In genomic region chr1:150259758-150260669, GRCh38 we compare ENCODE assay signal across 8 cellular contexts. TPM values are rescaled to one million over a fixed set of nuclear protein-coding genes. Genes with fewer than 3 reads are reported as not detected.
DNase-seq lines count a peak whose midpoint lies in the region; ATAC-seq and TF ChIP-seq lines count a peak whose summit lies in the region.

No MANE protein-coding gene starts in this region.

- no peaks in the 10 kb centered on the region for H3K9me3 Mint-ChIP-seq in WTC11
- no peaks in the 10 kb centered on the region for H3K9me3 Mint-ChIP-seq in activated T-helper 2 cell treated with anti-CD3 and anti-CD28 coated beads, Interferon-gamma antibody, Interleukin-2, Interleukin-4, amounts not matched to agents 10 μg/mL and 5 μg/mL and 100 μg/mL, durations not matched to agents 14 hours and 24 hours and 36 hours

- H3K4me3 Mint-ChIP-seq in WTC11, result peak overlapping the region; percentile 83
- no peak overlapping the region for H3K4me3 Mint-ChIP-seq in activated T-helper 2 cell treated with anti-CD3 and anti-CD28 coated beads, Interferon-gamma antibody, Interleukin-2, Interleukin-4, amounts not matched to agents 10 μg/mL and 5 μg/mL and 100 μg/mL, durations not matched to agents 14 hours and 24 hours and 36 hours (ENCODE audit: low read depth)

- TF ChIP-seq CTCF in WTC11 (IDR thresholded peaks at IDR 0.05), result no peak

- POLR2A ChIA-PET in WTC11 (lab: Charles Lee), result interaction anchor here (0.7 to 1.6 kb wide), 4 partner anchors 9 to 104 kb away, joined by 3 to 10 read pairs (median 4); partner anchors contain the start of genes APH1A, C1orf54 and RPRD2

- H3K27ac Mint-ChIP-seq in WTC11, result peak overlapping the region; percentile 95
- H3K27ac Mint-ChIP-seq in activated T-helper 2 cell treated with anti-CD3 and anti-CD28 coated beads, Interferon-gamma antibody, Interleukin-2, Interleukin-4, amounts not matched to agents 10 μg/mL and 5 μg/mL and 100 μg/mL, durations not matched to agents 14 hours and 24 hours and 36 hours, result no peak overlapping the region

- H3K4me1 Mint-ChIP-seq in WTC11, result peaks cover 44% of the 10 kb centered on the region
- peaks cover 8% of the 10 kb centered on the region for H3K4me1 Mint-ChIP-seq in activated T-helper 2 cell treated with anti-CD3 and anti-CD28 coated beads, Interferon-gamma antibody, Interleukin-2, Interleukin-4, amounts not matched to agents 10 μg/mL and 5 μg/mL and 100 μg/mL, durations not matched to agents 14 hours and 24 hours and 36 hours (ENCODE audit: low read depth)

- peak; percentile 49 for DNase-seq in M059J (ENCODE audit: low read depth)
- peak; percentile 79 for DNase-seq in WTC11 (ENCODE audit: low spot score)
- DNase-seq in iPS-NIHi11 (ENCODE audit: low spot score), result peak; percentile 79
- peak in 3 of 49 donors; percentile 2 to 43 (median 6) for DNase-seq in substantia nigra (lab: John Stamatoyannopoulos, UW)
- no peak for DNase-seq in HCEC 1CT
- DNase-seq in activated T-helper 2 cell treated with anti-CD3 and anti-CD28 coated beads, Interferon-gamma antibody, Interleukin-2, Interleukin-4, amounts not matched to agents 10 μg/mL and 5 μg/mL and 100 μg/mL, durations not matched to agents 14 hours and 24 hours and 36 hours (ENCODE audit: low spot score), result no peak
- no peak for DNase-seq in epidermal melanocyte (ENCODE audit: insufficient read length, low spot score)

- peak overlapping the region; percentile 98 for H3K27ac ChIP-seq in substantia nigra (ENCODE audit: low read depth, low read length, poor library complexity, severe bottlenecking)

- CTCF ChIA-PET in WTC11 (lab: Charles Lee), result interaction anchor here (1.0 to 1.9 kb wide), 3 partner anchors 9 to 21 kb away, joined by 4 to 17 read pairs (median 12); partner anchors contain the start of genes APH1A and C1orf54

- H3K27me3 Mint-ChIP-seq in WTC11 (ENCODE audit: low read depth), result no peaks in the 10 kb centered on the region
- H3K27me3 Mint-ChIP-seq in activated T-helper 2 cell treated with anti-CD3 and anti-CD28 coated beads, Interferon-gamma antibody, Interleukin-2, Interleukin-4, amounts not matched to agents 10 μg/mL and 5 μg/mL and 100 μg/mL, durations not matched to agents 14 hours and 24 hours and 36 hours (ENCODE audit: low read depth), result peaks cover 38% of the 10 kb centered on the region

- peaks cover 28% of the 10 kb centered on the region for H3K36me3 Mint-ChIP-seq in WTC11
- H3K36me3 Mint-ChIP-seq in activated T-helper 2 cell treated with anti-CD3 and anti-CD28 coated beads, Interferon-gamma antibody, Interleukin-2, Interleukin-4, amounts not matched to agents 10 μg/mL and 5 μg/mL and 100 μg/mL, durations not matched to agents 14 hours and 24 hours and 36 hours (ENCODE audit: low read depth), result peaks cover 6% of the 10 kb centered on the region

- ATAC-seq in WTC11 (peak; percentile 83), GM21526 (IDR thresholded peaks at IDR 0.05; ENCODE audit: low FRiP score, unreplicated experiment) (no peak)

- intact Hi-C loops in activated T-helper 2 cell treated with anti-CD3 and anti-CD28 coated beads, Interferon-gamma antibody, Interleukin-2, Interleukin-4, amounts not matched to agents 10 μg/mL and 5 μg/mL and 100 μg/mL, durations not matched to agents 14 hours and 24 hours and 36 hours (cut with micrococcal nuclease), result loop anchor here (5.0 kb wide), 1 partner anchor 272 kb away; no protein-coding TSS in a partner anchor

TF ChIP-seq in WTC11, 78 proteins besides CTCF, POLR2A, EP300 and RAD21 (continues in another document):
- TF ChIP-seq TCF7 (CRISPR knock-in tag; IDR thresholded peaks at IDR 0.05; ENCODE audit: low read depth) (no peak), TEAD1 (CRISPR knock-in tag; IDR thresholded peaks at IDR 0.05) (0 out of 2 replicates have a peak, but pooled peaks have one; percentile 32), NR3C1 (CRISPR knock-in tag; conservative IDR thresholded peaks at IDR 0.05; ENCODE audit: low read depth) (no peak), FOXK1 (CRISPR knock-in tag; IDR thresholded peaks at IDR 0.05) (peak; percentile 34; the same call in 1 of the 2 replicates), ZNF423 (CRISPR knock-in tag; IDR thresholded peaks at IDR 0.05) (no peak), NFE2L1 (CRISPR knock-in tag; IDR thresholded peaks at IDR 0.05) (no peak), PRRX2 (CRISPR knock-in tag; IDR thresholded peaks at IDR 0.05) (no peak), CREM (CRISPR knock-in tag; IDR thresholded peaks at IDR 0.05) (no peak), ZNF317 (CRISPR knock-in tag; IDR thresholded peaks at IDR 0.05; ENCODE audit: borderline replicate concordance, low read depth) (no peak), NR2C2 (CRISPR knock-in tag; IDR thresholded peaks at IDR 0.05) (no peak)
- TF ChIP-seq, protein P1, sequence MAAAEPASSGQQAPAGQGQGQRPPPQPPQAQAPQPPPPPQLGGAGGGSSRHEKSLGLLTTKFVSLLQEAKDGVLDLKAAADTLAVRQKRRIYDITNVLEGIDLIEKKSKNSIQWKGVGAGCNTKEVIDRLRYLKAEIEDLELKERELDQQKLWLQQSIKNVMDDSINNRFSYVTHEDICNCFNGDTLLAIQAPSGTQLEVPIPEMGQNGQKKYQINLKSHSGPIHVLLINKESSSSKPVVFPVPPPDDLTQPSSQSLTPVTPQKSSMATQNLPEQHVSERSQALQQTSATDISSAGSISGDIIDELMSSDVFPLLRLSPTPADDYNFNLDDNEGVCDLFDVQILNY (CRISPR knock-in tag; IDR thresholded peaks at IDR 0.05), result no peak
- TF ChIP-seq, protein P2, sequence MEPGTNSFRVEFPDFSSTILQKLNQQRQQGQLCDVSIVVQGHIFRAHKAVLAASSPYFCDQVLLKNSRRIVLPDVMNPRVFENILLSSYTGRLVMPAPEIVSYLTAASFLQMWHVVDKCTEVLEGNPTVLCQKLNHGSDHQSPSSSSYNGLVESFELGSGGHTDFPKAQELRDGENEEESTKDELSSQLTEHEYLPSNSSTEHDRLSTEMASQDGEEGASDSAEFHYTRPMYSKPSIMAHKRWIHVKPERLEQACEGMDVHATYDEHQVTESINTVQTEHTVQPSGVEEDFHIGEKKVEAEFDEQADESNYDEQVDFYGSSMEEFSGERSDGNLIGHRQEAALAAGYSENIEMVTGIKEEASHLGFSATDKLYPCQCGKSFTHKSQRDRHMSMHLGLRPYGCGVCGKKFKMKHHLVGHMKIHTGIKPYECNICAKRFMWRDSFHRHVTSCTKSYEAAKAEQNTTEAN (CRISPR knock-in tag; IDR thresholded peaks at IDR 0.05), result 0 out of 2 replicates have a peak, but pooled peaks have one; percentile 13
- TF ChIP-seq, protein P3, sequence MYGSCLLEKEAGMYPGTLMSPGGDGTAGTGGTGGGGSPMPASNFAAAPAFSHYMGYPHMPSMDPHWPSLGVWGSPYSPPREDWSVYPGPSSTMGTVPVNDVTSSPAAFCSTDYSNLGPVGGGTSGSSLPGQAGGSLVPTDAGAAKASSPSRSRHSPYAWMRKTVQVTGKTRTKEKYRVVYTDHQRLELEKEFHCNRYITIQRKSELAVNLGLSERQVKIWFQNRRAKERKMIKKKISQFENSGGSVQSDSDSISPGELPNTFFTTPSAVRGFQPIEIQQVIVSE (CRISPR knock-in tag; IDR thresholded peaks at IDR 0.05; ENCODE audit: borderline replicate concordance), result no peak
- TF ChIP-seq, protein P4, sequence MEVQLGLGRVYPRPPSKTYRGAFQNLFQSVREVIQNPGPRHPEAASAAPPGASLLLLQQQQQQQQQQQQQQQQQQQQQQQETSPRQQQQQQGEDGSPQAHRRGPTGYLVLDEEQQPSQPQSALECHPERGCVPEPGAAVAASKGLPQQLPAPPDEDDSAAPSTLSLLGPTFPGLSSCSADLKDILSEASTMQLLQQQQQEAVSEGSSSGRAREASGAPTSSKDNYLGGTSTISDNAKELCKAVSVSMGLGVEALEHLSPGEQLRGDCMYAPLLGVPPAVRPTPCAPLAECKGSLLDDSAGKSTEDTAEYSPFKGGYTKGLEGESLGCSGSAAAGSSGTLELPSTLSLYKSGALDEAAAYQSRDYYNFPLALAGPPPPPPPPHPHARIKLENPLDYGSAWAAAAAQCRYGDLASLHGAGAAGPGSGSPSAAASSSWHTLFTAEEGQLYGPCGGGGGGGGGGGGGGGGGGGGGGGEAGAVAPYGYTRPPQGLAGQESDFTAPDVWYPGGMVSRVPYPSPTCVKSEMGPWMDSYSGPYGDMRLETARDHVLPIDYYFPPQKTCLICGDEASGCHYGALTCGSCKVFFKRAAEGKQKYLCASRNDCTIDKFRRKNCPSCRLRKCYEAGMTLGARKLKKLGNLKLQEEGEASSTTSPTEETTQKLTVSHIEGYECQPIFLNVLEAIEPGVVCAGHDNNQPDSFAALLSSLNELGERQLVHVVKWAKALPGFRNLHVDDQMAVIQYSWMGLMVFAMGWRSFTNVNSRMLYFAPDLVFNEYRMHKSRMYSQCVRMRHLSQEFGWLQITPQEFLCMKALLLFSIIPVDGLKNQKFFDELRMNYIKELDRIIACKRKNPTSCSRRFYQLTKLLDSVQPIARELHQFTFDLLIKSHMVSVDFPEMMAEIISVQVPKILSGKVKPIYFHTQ (CRISPR knock-in tag; IDR thresholded peaks at IDR 0.05), result no peak

RNA-seq across cellular contexts. Expression of gene CA14, which starts 2.4 kb away (rescaled TPM):
- not detected in 2 replicates for total RNA-seq in M059J (2014; rRNA removed; shearing (Covaris generic))
- 35.3 to 46.9 TPM (median 45.0 TPM) in 3 replicates for total RNA-seq in WTC11 (2021)
- not detected in 2 replicates for total RNA-seq in activated T-helper 2 cell treated with anti-CD3 and anti-CD28 coated beads, Interferon-gamma antibody, Interleukin-2, Interleukin-4, amounts not matched to agents 10 μg/mL and 5 μg/mL and 100 μg/mL, durations not matched to agents 14 hours and 24 hours and 36 hours

RNA-seq across cellular contexts. Expression of gene APH1A, which starts 8.8 kb away (rescaled TPM):
- 153 and 163 TPM in 2 replicates for total RNA-seq in M059J (2014; rRNA removed; shearing (Covaris generic))
- total RNA-seq in WTC11 (2021), result 110 to 120 TPM (median 113 TPM) in 3 replicates
- 103 and 105 TPM in 2 replicates for total RNA-seq in activated T-helper 2 cell treated with anti-CD3 and anti-CD28 coated beads, Interferon-gamma antibody, Interleukin-2, Interleukin-4, amounts not matched to agents 10 μg/mL and 5 μg/mL and 100 μg/mL, durations not matched to agents 14 hours and 24 hours and 36 hours

RNA-seq across cellular contexts. Expression of gene C1orf54, which starts 12.6 kb away (rescaled TPM):
- total RNA-seq in M059J (2014; rRNA removed; shearing (Covaris generic)), result 1.0 and 4.3 TPM in 2 replicates
- total RNA-seq in WTC11 (2021), result 10.3 to 19.0 TPM (median 18.0 TPM) in 3 replicates
- 0.39 and 0.98 TPM in 2 replicates for total RNA-seq in activated T-helper 2 cell treated with anti-CD3 and anti-CD28 coated beads, Interferon-gamma antibody, Interleukin-2, Interleukin-4, amounts not matched to agents 10 μg/mL and 5 μg/mL and 100 μg/mL, durations not matched to agents 14 hours and 24 hours and 36 hours

RNA-seq across cellular contexts. Expression of gene CIART, which starts 22.3 kb away (rescaled TPM):
- total RNA-seq in M059J (2014; rRNA removed; shearing (Covaris generic)), result 11.4 and 22.2 TPM in 2 replicates
- total RNA-seq in WTC11 (2021), result 7.8 to 10.5 TPM (median 8.1 TPM) in 3 replicates
- total RNA-seq in activated T-helper 2 cell treated with anti-CD3 and anti-CD28 coated beads, Interferon-gamma antibody, Interleukin-2, Interleukin-4, amounts not matched to agents 10 μg/mL and 5 μg/mL and 100 μg/mL, durations not matched to agents 14 hours and 24 hours and 36 hours, result 4.2 TPM in 2 replicates

RNA-seq across cellular contexts. Expression of gene ANP32E, which starts 24.1 kb away (rescaled TPM):
- total RNA-seq in M059J (2014; rRNA removed; shearing (Covaris generic)), result 50.2 and 64.4 TPM in 2 replicates
- total RNA-seq in WTC11 (2021), result 101 to 119 TPM (median 104 TPM) in 3 replicates
- total RNA-seq in activated T-helper 2 cell treated with anti-CD3 and anti-CD28 coated beads, Interferon-gamma antibody, Interleukin-2, Interleukin-4, amounts not matched to agents 10 μg/mL and 5 μg/mL and 100 μg/mL, durations not matched to agents 14 hours and 24 hours and 36 hours, result 195 and 198 TPM in 2 replicates

Comparison
In these comparisons a context has a peak if more than half of its experiments do, and no peak if none do; other contexts are left out.
1. DNase-seq: peak in M059J (single experiment), WTC11 (single experiment) and iPS-NIHi11 (single experiment); none in HCEC 1CT (single experiment), activated T-helper 2 cell treated with anti-CD3 and anti-CD28 coated beads, Interferon-gamma antibody, Interleukin-2, Interleukin-4, amounts not matched to agents 10 μg/mL and 5 μg/mL and 100 μg/mL, durations not matched to agents 14 hours and 24 hours and 36 hours (single experiment) and epidermal melanocyte (single experiment).
2. RNA of gene CA14, which starts 2.4 kb away (total RNA-seq): 35.3 to 46.9 TPM in WTC11; not detected in M059J and not detected in activated T-helper 2 cell treated with anti-CD3 and anti-CD28 coated beads, Interferon-gamma antibody, Interleukin-2, Interleukin-4, amounts not matched to agents 10 μg/mL and 5 μg/mL and 100 μg/mL, durations not matched to agents 14 hours and 24 hours and 36 hours; every median in the first group is over 10 times any median in the second.